ENCODE assay signal across 27 cellular contexts in genomic region chr19:35554076-35554475, GRCh38. TPM values are rescaled to one million over a fixed set of nuclear protein-coding genes. Genes with fewer than 3 reads are reported as not detected.
"Had no signal": no experiment of that assay in that cellular context is flagged by ENCODE, and none has a peak within 500 bp of the region (broad histone marks: within the 10 kb centered on the region; RNA-seq: fewer than 3 reads in every experiment).

No MANE protein-coding gene starts in this region.

- FAIRE-seq: endometrium, islet of Langerhans, pancreas, small intestine had no signal

- H3K4me3 ChIP-seq: esophagus muscularis mucosa, gastrocnemius medialis, heart right ventricle, pancreas, suprapubic skin, tibial artery, upper lobe of left lung, uterus had no signal

- H3K27ac Mint-ChIP-seq: progenitor cell of endocrine pancreas had no signal

- H3K36me3 Mint-ChIP-seq: naive thymus-derived CD8-positive, alpha-beta T cell had no signal

- H3K9me3 ChIP-seq: esophagus muscularis mucosa, gastrocnemius medialis, heart right ventricle, pancreas, suprapubic skin, tibial artery, upper lobe of left lung, uterus had no signal

- H3K27ac ChIP-seq: epithelial cell of prostate, esophagus muscularis mucosa, gastrocnemius medialis, heart right ventricle, pancreas, suprapubic skin, tibial artery, upper lobe of left lung, uterus had no signal

- H3K36me3 ChIP-seq: gastrocnemius medialis, heart right ventricle, pancreas, suprapubic skin, uterus had no signal

- H3K27me3 ChIP-seq: pancreas had no signal

- ATAC-seq: gastrocnemius medialis; heart right ventricle; naive thymus-derived CD8-positive, alpha-beta T cell; pancreas; right cardiac atrium; stimulated activated naive CD8-positive, alpha-beta T cell treated with anti-CD3 and anti-CD28 coated beads, Interleukin-15, Interleukin-2, amounts not matched to agents 100 U/mL and 50 U/mL, for 24 hours had no signal

- DNase-seq: effector memory CD4-positive, alpha-beta T cell; gastrocnemius medialis; heart right ventricle; hypothalamus; kidney glomerular epithelial cell; mammary epithelial cell; nucleus accumbens; pancreas; small intestine; stimulated activated CD4-positive, alpha-beta T cell treated with anti-CD3 and anti-CD28 coated beads, Interleukin-2, amount 100 ng/mL, for 48 hours; stimulated activated naive CD8-positive, alpha-beta T cell treated with anti-CD3 and anti-CD28 coated beads, Interleukin-15, Interleukin-2, amounts not matched to agents 100 U/mL and 50 U/mL, for 24 hours; tibial artery; upper lobe of left lung; uterus had no signal

- H3K9me3 Mint-ChIP-seq: naive thymus-derived CD8-positive, alpha-beta T cell had no signal

RNA-seq across cellular contexts. Expression of gene ATP4A, which starts 9.4 kb away (rescaled TPM):
- total RNA-seq: esophagus muscularis mucosa; fibroblast of villous mesenchyme; gastrocnemius medialis; heart right ventricle; lower leg skin; mammary epithelial cell; mesenteric fat pad; mononuclear cell; naive thymus-derived CD8-positive, alpha-beta T cell; progenitor cell of endocrine pancreas; right cardiac atrium; suprapubic skin; upper lobe of left lung had no signal
- polyA plus RNA-seq: heart right ventricle; mammary epithelial cell; naive thymus-derived CD8-positive, alpha-beta T cell; neural cell; right cardiac atrium had no signal

RNA-seq across cellular contexts. Expression of gene GAPDHS, which starts 20.8 kb away (rescaled TPM):
- total RNA-seq: esophagus muscularis mucosa; fibroblast of villous mesenchyme; gastrocnemius medialis; heart right ventricle; mammary epithelial cell; mesenteric fat pad; mononuclear cell; naive thymus-derived CD8-positive, alpha-beta T cell; pancreas; progenitor cell of endocrine pancreas; right cardiac atrium; upper lobe of left lung; uterus had no signal
- polyA plus RNA-seq: heart right ventricle; mammary epithelial cell; naive thymus-derived CD8-positive, alpha-beta T cell; neural cell; pancreas; right cardiac atrium; small intestine had no signal

RNA-seq across cellular contexts. Expression of gene SBSN, which starts 26.0 kb away (rescaled TPM):
- total RNA-seq: esophagus muscularis mucosa, fibroblast of villous mesenchyme, gastrocnemius medialis, heart right ventricle, mesenteric fat pad, mononuclear cell, pancreas, right cardiac atrium, upper lobe of left lung had no signal
- polyA plus RNA-seq: naive thymus-derived CD8-positive, alpha-beta T cell; neural cell; right cardiac atrium had no signal

RNA-seq across cellular contexts. Expression of gene PMIS2, which starts 31.9 kb away (rescaled TPM):
- total RNA-seq: esophagus muscularis mucosa; fibroblast of villous mesenchyme; gastrocnemius medialis; heart right ventricle; lower leg skin; mammary epithelial cell; mesenteric fat pad; mononuclear cell; naive thymus-derived CD8-positive, alpha-beta T cell; pancreas; progenitor cell of endocrine pancreas; right cardiac atrium; suprapubic skin; upper lobe of left lung; uterus had no signal
- polyA plus RNA-seq: heart right ventricle; mammary epithelial cell; naive thymus-derived CD8-positive, alpha-beta T cell; neural cell; pancreas; right cardiac atrium; small intestine had no signal
